In genomic region chr15:65304393-65305143, GRCh38 we compare ENCODE assay signal across 7 cellular contexts. TPM values are rescaled to one million over a fixed set of nuclear protein-coding genes. Genes with fewer than 3 reads are reported as not detected.
DNase-seq lines count a peak whose midpoint lies in the region; ATAC-seq, FAIRE-seq and TF ChIP-seq lines count a peak whose summit lies in the region.

Gene RNU5B-1 (plus strand): TSS chr15:65304677.

- POLR2A ChIA-PET in GM12878 (lab: Charles Lee) = interaction anchor here (0.6 to 1.6 kb wide), 9 partner anchors 8 to 410 kb away, joined by 3 to 18 read pairs (median 5); partner anchors contain the start of genes CLPX and PARP16

- peaks cover 10% of the 10 kb centered on the region for H3K4me1 ChIP-seq in GM12878 (ENCODE audit: control insufficient read depth, insufficient read depth, low read length)

- in situ Hi-C loops in GM12878 (cut with MboI) = no loop called here

- intact Hi-C loops in GM12878 (cut with micrococcal nuclease; ENCODE audit: unreplicated experiment) = loop anchor here (1.0 to 5.0 kb wide), 4 partner anchors 8 to 488 kb away; partner anchors contain the start of genes DENND4A and RNU5A-1
- intact Hi-C loops in sciatic nerve (cut with DNase I) = no loop called here

- peak; percentile 96 for TF ChIP-seq POLR2A in GM12878 (IDR thresholded peaks at IDR 0.05; ENCODE audit: low read depth, low read length)

- H4K20me1 ChIP-seq in GM12878 (ENCODE audit: control insufficient read depth, insufficient read depth) = no peaks in the 10 kb centered on the region

- peak within 1 kb of the TSS; percentile 97 for H3K4me2 ChIP-seq in GM12878 (ENCODE audit: control insufficient read depth, insufficient read depth)

- peak; percentile 82 to 91 (median 89) for TF ChIP-seq CTCF in GM12878 (IDR thresholded peaks at IDR 0.05 in 2 of 3, conservative IDR thresholded peaks at IDR 0.05 in 1 of 3; ENCODE audit: control insufficient read depth in 2 of 3, extremely low read depth in 1 of 3, insufficient read depth in 1 of 3, low read depth in 3 of 3, low read length in 3 of 3)

- H2AFZ ChIP-seq in GM12878 (ENCODE audit: control insufficient read depth, low read depth, low read length) = peak within 1 kb of the TSS; percentile 85

- no peaks in the 10 kb centered on the region for H3K27me3 ChIP-seq in GM12878 (replicated peaks in 1 of 2; ENCODE audit: control insufficient read depth in 2 of 2, insufficient read depth in 2 of 2, low read length in 1 of 2)

- RAD21 ChIA-PET in GM12878 (lab: Charles Lee; ENCODE audit: unreplicated experiment) = interaction anchor here (1.2 to 1.9 kb wide), 4 partner anchors 14 to 271 kb away, joined by 3 to 18 read pairs (median 4); partner anchors contain the start of gene PARP16

- FAIRE-seq in GM12878 (lab: Jason Lieb, UNC) = peak; percentile 85

- peak within 1 kb of the TSS; percentile 97 for H3K27ac ChIP-seq in GM12878 (ENCODE audit: control insufficient read depth, insufficient read depth)

- H3K79me2 ChIP-seq in GM12878 (ENCODE audit: control insufficient read depth, insufficient read depth, low read length) = no peaks in the 10 kb centered on the region

- TSS peak; percentile 100 for BruUV-seq in GM12878 (replicated peaks; lab: Mats Ljungman, UMichigan)

- H3K9ac ChIP-seq in GM12878 (ENCODE audit: control insufficient read depth, insufficient read depth, low read length) = peak within 1 kb of the TSS; percentile 79

- WGBS in GM12878 (ENCODE audit: insufficient coverage, insufficient replicate concordance, low lambda C conversion rate, missing lambda C conversion rate) = 1% methylated on average over 23 of the region's 23 CpGs

- no peak for TF ChIP-seq EP300 in GM12878 (IDR thresholded peaks at IDR 0.05; ENCODE audit: borderline replicate concordance in 1 of 2, control insufficient read depth in 1 of 2, low read depth in 2 of 2, low read length in 2 of 2)

- no peaks in the 10 kb centered on the region; the same call in 2 of the 3 replicates for H3K9me3 ChIP-seq in GM12878 (replicated peaks; ENCODE audit: control insufficient read depth, insufficient read depth, low read length)

- H3K4me3 ChIP-seq in GM12878 = peak within 1 kb of the TSS; percentile 33

- CTCF ChIA-PET in GM12878 (lab: Yijun Ruan, JAX) = interaction anchor here (0.7 to 2.3 kb wide), 10 partner anchors 17 to 464 kb away, joined by 3 to 13 read pairs (median 3); partner anchors contain the start of gene PARP16

- H3K36me3 ChIP-seq in GM12878 (ENCODE audit: control insufficient read depth in 2 of 2, insufficient read depth in 2 of 2, low read length in 1 of 2) = no peaks in the 10 kb centered on the region

- peak; percentile 66 for ATAC-seq in GM18502 (IDR thresholded peaks at IDR 0.05; ENCODE audit: poor library complexity, unreplicated experiment)
- peak; percentile 63 for ATAC-seq in HG02885 (IDR thresholded peaks at IDR 0.05; ENCODE audit: poor library complexity, unreplicated experiment)
- ATAC-seq in GM12878 = peak; percentile 86
- peak; percentile 92 for ATAC-seq in sciatic nerve

- SMC1A ChIA-PET in GM12878 (lab: Charles Lee; ENCODE audit: uncharacterized antibody, unreplicated experiment) = interaction anchor here (0.7 to 2.0 kb wide), 7 partner anchors 10 to 117 kb away, joined by 3 to 8 read pairs (median 3); partner anchors contain the start of gene PARP16

- peak; percentile 34; the same call in 1 of the 2 replicates for TF ChIP-seq RAD21 in GM12878 (IDR thresholded peaks at IDR 0.05; ENCODE audit: insufficient read depth, low read depth, low read length)

- DNase-seq in NCI-H1694 treated with DMSO at 0.1 percent for 48 hours (lab: John Stamatoyannopoulos, UW) (peak; percentile 98), T-helper 9 cell (peak; percentile 53), GM12878 (ENCODE audit: low read depth, low spot score) (peak; percentile 96), iPS DF 4.7 (ENCODE audit: extremely low read depth, low spot score) (peak; percentile 88), sciatic nerve (ENCODE audit: low spot score) (peak; percentile 86)

TF ChIP-seq in GM12878, 131 proteins besides CTCF, POLR2A, EP300 and RAD21 (continues in another document):
- TF ChIP-seq ZNF274 (IDR thresholded peaks at IDR 0.05; ENCODE audit: insufficient read depth, insufficient read length) (no peak), SRF (IDR thresholded peaks at IDR 0.05; ENCODE audit: low read depth in 2 of 2, low read length in 2 of 2) (peak in 1 of 2 experiments; percentile 52; a peak in 1 of 4 replicates), BMI1 (IDR thresholded peaks at IDR 0.05; ENCODE audit: borderline replicate concordance) (peak; percentile 96), SUPT20H (IDR thresholded peaks at IDR 0.05; ENCODE audit: borderline replicate concordance, control insufficient read depth, low read depth, low read length) (no peak), SKIL (IDR thresholded peaks at IDR 0.05; ENCODE audit: low read depth, poor library complexity, severe bottlenecking) (peak; percentile 92), MLLT1 (IDR thresholded peaks at IDR 0.05) (peak; percentile 96), ZBED1 (IDR thresholded peaks at IDR 0.05; ENCODE audit: borderline replicate concordance) (peak; percentile 100), CBX3 (IDR thresholded peaks at IDR 0.05; ENCODE audit: borderline replicate concordance, low read depth) (no peak), FOXK2 (IDR thresholded peaks at IDR 0.05) (peak; percentile 51; the same call in 1 of the 2 replicates), MAX (IDR thresholded peaks at IDR 0.05; ENCODE audit: low read depth, low read length) (no peak), PBX3 (IDR thresholded peaks at IDR 0.05; ENCODE audit: insufficient replicate concordance, low read depth, low read length) (peak; percentile 60), NFXL1 (IDR thresholded peaks at IDR 0.05; ENCODE audit: borderline replicate concordance) (peak; percentile 58; the same call in 1 of the 2 replicates)

RNA-seq across cellular contexts. Expression of gene RNU5B-1, which starts in this region (rescaled TPM):
- not detected in 2 replicates for total RNA-seq in GM12878 (2013; cell fraction: nucleolus; rRNA removed)
- total RNA-seq in GM12878 (2014; rRNA removed) (not detected in 2 replicates), GM12878 (2014; rRNA removed; fragmentation: Illumina TruSeq; extraction: Trizol) (not detected in 2 replicates), GM12878 (2021) (14.3 and 19.1 TPM in 2 replicates), sciatic nerve (44.7 TPM)
- not detected for polyA plus RNA-seq in GM12878 (2011; ENCODE audit: low read depth)
- polyA plus RNA-seq in GM12878 (2011; rRNA removed) (not detected in 2 replicates), GM12878 (2014; fragmentation: Illumina TruSeq; extraction: Trizol) (not detected in 2 replicates), GM12878 (2014; fragmentation: Nextera tagmentation; extraction: Ambion mirVana) (not detected), GM12878 (2014; rRNA removed) (not detected in 2 replicates), GM12878 (2016; fragmentation: Nextera tagmentation; extraction: Ambion mirVana) (not detected)
- not detected in 2 replicates for polyA plus RNA-seq in GM12878 (2011; cell fraction: cytosol; rRNA removed)
- under 0.01 TPM in 1 of 2 replicates, not detected in the other for polyA plus RNA-seq in GM12878 (2011; cell fraction: nucleus; rRNA removed)
- not detected in 2 replicates for polyA plus RNA-seq in GM12878 (2012)
- under 0.01 and 15,416 TPM in 2 replicates for polyA minus RNA-seq in GM12878 (2011; rRNA and poly(A)+ RNA removed)
- polyA minus RNA-seq in GM12878 (2011; cell fraction: cytosol; rRNA and poly(A)+ RNA removed) = 1,790 and 2,489 TPM in 2 replicates
- under 0.01 TPM in 2 replicates for polyA minus RNA-seq in GM12878 (2011; cell fraction: nucleus; rRNA and poly(A)+ RNA removed)

Comparison
In these comparisons a context has a peak if more than half of its experiments do, and no peak if none do; other contexts are left out.
1. Peak in every context shown above with its lines: DNase-seq, ATAC-seq, H3K4me3 ChIP-seq and H3K27ac ChIP-seq.